Comparison of ENCODE assay signal across 8 cellular contexts in genomic region chrX:100731441-100732281, GRCh38. TPM values are rescaled to one million over a fixed set of nuclear protein-coding genes. Genes with fewer than 3 reads are reported as not detected.
DNase-seq lines count a peak whose midpoint lies in the region; ATAC-seq and TF ChIP-seq lines count a peak whose summit lies in the region.

Gene SYTL4, minus strand, starts transcription at chrX:100732121. Its CDS starts 30,084 bp downstream, at chrX:100702037.

- peaks cover 40% of the 10 kb centered on the region for H3K27me3 Mint-ChIP-seq in CD8-positive, alpha-beta T cell (ENCODE audit: low read depth)
- H3K27me3 Mint-ChIP-seq in endodermal cell (ENCODE audit: insufficient read depth), result peaks cover 68% of the 10 kb centered on the region

- H3K27ac Mint-ChIP-seq in CD8-positive, alpha-beta T cell, result no peak within 1 kb of the TSS
- no peak within 1 kb of the TSS for H3K27ac Mint-ChIP-seq in endodermal cell

- 2% methylated on average over 54 of the region's 60 CpGs; no CpG with 5 or more reads in 1 of the 2 experiments for WGBS in endodermal cell (ENCODE audit: insufficient coverage in 1 of 2, insufficient read length in 1 of 2), 2 experiments
- 0 to 1% methylated on average over 15 to 17 of the region's 60 CpGs for WGBS in mesodermal cell (ENCODE audit: insufficient coverage in 2 of 2), 2 experiments
- WGBS in aorta, 2 donors, result 0 to 21% methylated on average over 60 of the region's 60 CpGs

- no peak for DNase-seq in CD8-positive, alpha-beta T cell
- DNase-seq in M059J (ENCODE audit: low read depth) (peak; percentile 36), endodermal cell (peak; percentile 70), aorta (peak; percentile 55 to 81), T-helper 1 cell (no peak), GM10266 (ENCODE audit: extremely low spot score) (no peak)

- no peak for TF ChIP-seq CTCF in CD8-positive, alpha-beta T cell (IDR thresholded peaks at IDR 0.05)
- TF ChIP-seq CTCF in endodermal cell (conservative IDR thresholded peaks at IDR 0.05), result no peak
- no peak for TF ChIP-seq CTCF in GM10266 (IDR thresholded peaks at IDR 0.05; ENCODE audit: control insufficient read depth, insufficient read depth, low read depth, missing control alignments)

- no peaks in the 10 kb centered on the region for H3K36me3 Mint-ChIP-seq in CD8-positive, alpha-beta T cell
- H3K36me3 Mint-ChIP-seq in endodermal cell (ENCODE audit: low read depth), result no peaks in the 10 kb centered on the region

- no peaks in the 10 kb centered on the region for H3K9me3 ChIP-seq in CD8-positive, alpha-beta T cell (ENCODE audit: low read length)
- H3K9me3 ChIP-seq in endodermal cell (ENCODE audit: control insufficient read depth, low read length) (no peaks in the 10 kb centered on the region), mesodermal cell (ENCODE audit: control insufficient read depth, low read length) (no peaks in the 10 kb centered on the region), aorta (ENCODE audit: control insufficient read depth, low read length) (no peaks in the 10 kb centered on the region)

- H3K4me1 Mint-ChIP-seq in CD8-positive, alpha-beta T cell (ENCODE audit: low read depth), result no peaks in the 10 kb centered on the region
- no peaks in the 10 kb centered on the region for H3K4me1 Mint-ChIP-seq in endodermal cell

- CTCF ChIA-PET in CD8-positive, alpha-beta T cell (lab: Charles Lee), result no interaction called here

- H3K4me1 ChIP-seq in CD8-positive, alpha-beta T cell (ENCODE audit: insufficient read depth, low read length), result no peaks in the 10 kb centered on the region
- H3K4me1 ChIP-seq in endodermal cell (ENCODE audit: control insufficient read depth, insufficient read depth, low read length) (no peaks in the 10 kb centered on the region), mesodermal cell (ENCODE audit: control insufficient read depth, insufficient read depth, low read length, poor library complexity, severe bottlenecking) (no peaks in the 10 kb centered on the region), aorta (ENCODE audit: control insufficient read depth in 1 of 2, insufficient read depth in 2 of 2, low read length in 2 of 2) (no peaks in the 10 kb centered on the region)

- no peak within 1 kb of the TSS for H3K4me3 ChIP-seq in CD8-positive, alpha-beta T cell (ENCODE audit: low read depth, low read length)
- H3K4me3 ChIP-seq in endodermal cell (ENCODE audit: low read length) (peak within 1 kb of the TSS; percentile 70), mesodermal cell (ENCODE audit: extremely low read depth, insufficient read depth, low read length, poor library complexity, severe bottlenecking) (peak within 1 kb of the TSS; percentile 51), aorta (ENCODE audit: low read length in 2 of 2) (peak within 1 kb of the TSS; percentile 63 to 90)

- no peak for ATAC-seq in CD8-positive, alpha-beta T cell
- ATAC-seq in aorta (ENCODE audit: low FRiP score), result peak; percentile 79
- ATAC-seq in GM21576 (IDR thresholded peaks at IDR 0.05; ENCODE audit: unreplicated experiment), result no peak

- H3K9ac ChIP-seq in endodermal cell (ENCODE audit: extremely low read depth, low read length, poor library complexity, severe bottlenecking), result no peak within 1 kb of the TSS

- no peaks in the 10 kb centered on the region for H3K36me3 ChIP-seq in CD8-positive, alpha-beta T cell (ENCODE audit: insufficient read depth, low read length)
- H3K36me3 ChIP-seq in endodermal cell (ENCODE audit: control insufficient read depth, insufficient read depth, low read length), result no peaks in the 10 kb centered on the region
- no peaks in the 10 kb centered on the region for H3K36me3 ChIP-seq in mesodermal cell (ENCODE audit: control insufficient read depth, insufficient read depth, low read length)
- H3K36me3 ChIP-seq in aorta (ENCODE audit: control insufficient read depth in 1 of 2, insufficient read depth in 2 of 2, low read length in 1 of 2), result no peaks in the 10 kb centered on the region

- no peaks in the 10 kb centered on the region for H3K27me3 ChIP-seq in CD8-positive, alpha-beta T cell (ENCODE audit: insufficient read depth, low read length)
- H3K27me3 ChIP-seq in endodermal cell (ENCODE audit: control insufficient read depth, insufficient read depth, low read length, poor library complexity, severe bottlenecking) (peaks cover 46% of the 10 kb centered on the region), aorta (ENCODE audit: control insufficient read depth in 1 of 2, insufficient read depth in 2 of 2, low read length in 1 of 2) (no peaks in the 10 kb centered on the region)

- POLR2A ChIA-PET in CD8-positive, alpha-beta T cell (lab: Charles Lee), result no interaction called here

- H3K4me3 Mint-ChIP-seq in CD8-positive, alpha-beta T cell, result peak within 1 kb of the TSS; percentile 26
- H3K4me3 Mint-ChIP-seq in endodermal cell, result peak within 1 kb of the TSS; percentile 63

- H3K9me3 Mint-ChIP-seq in CD8-positive, alpha-beta T cell, result no peaks in the 10 kb centered on the region
- peaks cover 54% of the 10 kb centered on the region for H3K9me3 Mint-ChIP-seq in endodermal cell

- intact Hi-C loops in CD8-positive, alpha-beta T cell (cut with DNase I, micrococcal nuclease), result no loop called here
- intact Hi-C loops in aorta (cut with DNase I), result no loop called here

- no peak within 1 kb of the TSS for H3K27ac ChIP-seq in CD8-positive, alpha-beta T cell (ENCODE audit: low read depth, low read length)
- H3K27ac ChIP-seq in endodermal cell (ENCODE audit: low read depth, low read length), result no peak within 1 kb of the TSS
- H3K27ac ChIP-seq in mesodermal cell (ENCODE audit: low read depth, low read length, severe bottlenecking), result no peak within 1 kb of the TSS
- no peak within 1 kb of the TSS for H3K27ac ChIP-seq in aorta (ENCODE audit: low read depth in 1 of 2, low read length in 2 of 2)

RNA-seq across cellular contexts. Expression of gene SYTL4, which starts in this region (rescaled TPM):
- total RNA-seq in CD8-positive, alpha-beta T cell, result not detected
- total RNA-seq in M059J (2014; rRNA removed; shearing (Covaris generic)), result 9.1 and 13.3 TPM in 2 replicates
- under 1 TPM in 1 of 2 donors, not detected in 1; 0.24 TPM for total RNA-seq in endodermal cell
- 2.3 TPM for polyA plus RNA-seq in endodermal cell (2013, experiment 1 of 2)
- 2.0 TPM for polyA plus RNA-seq in endodermal cell (2013, experiment 2 of 2)
- polyA plus RNA-seq in mesodermal cell (2013, experiment 1 of 2), result 5.1 TPM
- 2.0 TPM for polyA plus RNA-seq in mesodermal cell (2013, experiment 2 of 2)
- total RNA-seq in aorta, result 10 to 100 TPM; 12.6 to 14.4 TPM
- polyA plus RNA-seq in aorta, result 1 to 10 TPM; 3.6 to 5.3 TPM

Comparison
In these comparisons a context has a peak if more than half of its experiments do, and no peak if none do; other contexts are left out.
1. DNase-seq: peak in M059J (single experiment), endodermal cell (single experiment) and aorta (2 of 2); none in CD8-positive, alpha-beta T cell (0 of 7), T-helper 1 cell (0 of 5) and GM10266 (single experiment).